ENCODE assay signal across 8 cellular contexts in the genomic region with DNA sequence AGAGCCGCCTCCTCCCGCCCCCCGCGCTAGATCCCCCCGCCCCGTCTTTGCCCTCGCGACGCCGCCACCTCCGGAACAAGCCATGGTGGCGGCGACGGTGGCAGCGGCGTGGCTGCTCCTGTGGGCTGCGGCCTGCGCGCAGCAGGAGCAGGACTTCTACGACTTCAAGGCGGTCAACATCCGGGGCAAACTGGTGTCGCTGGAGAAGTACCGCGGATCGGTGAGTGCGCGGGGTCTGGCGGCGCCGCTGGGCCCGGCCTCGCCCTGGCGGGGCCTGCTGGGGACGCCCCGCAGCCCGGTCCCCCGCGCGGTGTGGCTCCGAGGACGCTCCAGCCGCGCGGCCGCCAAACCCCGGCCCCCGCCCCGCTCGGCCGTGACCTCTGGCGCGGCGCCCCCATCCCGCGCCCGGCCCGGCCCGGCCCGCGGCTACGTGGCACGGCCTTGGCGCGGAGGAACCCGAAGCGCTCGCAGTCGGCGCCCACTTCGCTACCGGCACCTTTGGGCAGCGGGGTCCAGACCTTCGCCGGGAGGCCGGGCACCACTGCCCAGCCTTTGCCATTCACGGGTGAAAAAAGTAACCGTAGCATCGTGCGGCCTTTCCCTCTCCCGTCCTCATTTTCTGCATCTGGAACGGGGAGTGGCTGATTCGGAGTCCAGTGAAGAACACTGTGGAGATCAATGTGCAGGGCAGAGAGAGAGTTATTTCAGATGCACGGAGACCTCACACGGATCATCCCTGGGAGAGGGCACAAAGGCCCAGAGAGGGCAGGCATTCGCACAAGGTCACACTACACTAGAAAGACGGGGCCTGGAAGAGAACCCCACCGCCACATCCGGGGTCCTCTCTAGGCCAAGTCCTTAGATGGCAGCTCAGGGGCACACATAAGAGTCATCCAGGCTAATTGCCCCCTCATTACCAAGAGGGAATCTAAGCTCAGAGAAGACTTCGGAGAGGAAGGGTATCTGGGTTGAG. TPM values are rescaled to one million over a fixed set of nuclear protein-coding genes. Genes with fewer than 3 reads are reported as not detected.
DNase-seq lines count a peak whose midpoint lies in the region; ATAC-seq and TF ChIP-seq lines count a peak whose summit lies in the region.

Gene GPX7 (plus strand): TSS at position 44 of the 973 bp plus-strand sequence. CDS start 39 bp downstream, at position 83.

- in situ Hi-C loops in transverse colon (cut with MboI; ENCODE audit: low pct_ligation_motif_present in 1 of 4, low pct_unique_long_range_greater_than_20kb in 1 of 4, low sequenced_read_pairs in 3 of 4): no loop called here

- intact Hi-C loops in left ventricle myocardium superior (cut with micrococcal nuclease): no loop called here
- intact Hi-C loops in prostate gland (cut with DNase I): loop anchor here (10.0 kb wide), 1 partner anchor 48 kb away; the partner anchor contains the start of gene TUT4
- intact Hi-C loops in transverse colon (cut with DNase I; ENCODE audit: low total_unique reads): no loop called here

- DNase-seq in DMS153 treated with DMSO at 0.1 percent for 48 hours (lab: John Stamatoyannopoulos, UW; ENCODE audit: unreplicated experiment): peak; percentile 9
- DNase-seq in DMS153 (lab: John Stamatoyannopoulos, UW): no peak
- peak; percentile 89 for DNase-seq in SK-N-SH
- peak; percentile 59 for DNase-seq in activated naive CD8-positive, alpha-beta T cell treated with anti-CD3 and anti-CD28 coated beads, Interleukin-2, amount 50 U/mL, for 24 hours
- peak; percentile 62 for DNase-seq in left ventricle myocardium superior
- DNase-seq in prostate gland (ENCODE audit: low spot score): peak; percentile 19
- peak; percentile 42 for DNase-seq in transverse colon

- TF ChIP-seq EP300 in SK-N-SH (IDR thresholded peaks at IDR 0.05; ENCODE audit: borderline replicate concordance in 1 of 2, low read depth in 1 of 2, low read length in 1 of 2) (no peak), transverse colon (IDR thresholded peaks at IDR 0.05; ENCODE audit: low read depth) (no peak)

- H3K9me3 Mint-ChIP-seq in activated naive CD8-positive, alpha-beta T cell treated with anti-CD3 and anti-CD28 coated beads, Interleukin-2, amount 50 U/mL, for 24 hours: no peaks in the 10 kb centered on the region

- H2AFZ ChIP-seq in SK-N-SH (ENCODE audit: low read depth): peak within 1 kb of the TSS; percentile 85

- CTCF ChIA-PET in SK-N-SH (lab: Yijun Ruan, JAX): no interaction called here

- WGBS in SK-N-SH (ENCODE audit: low lambda C conversion rate): 47% methylated on average over 28 of the region's 90 CpGs
- WGBS in prostate gland: 10% methylated on average over 42 of the region's 90 CpGs
- 0 to 20% methylated on average over 10 to 36 of the region's 90 CpGs for WGBS in transverse colon (ENCODE audit: low coverage in 1 of 2), 2 donors

- ATAC-seq in activated naive CD8-positive, alpha-beta T cell treated with anti-CD3 and anti-CD28 coated beads, Interleukin-2, amount 50 U/mL, for 24 hours: peak; percentile 47
- ATAC-seq in left ventricle myocardium superior (peak; percentile 81), HG03095 (IDR thresholded peaks at IDR 0.05; ENCODE audit: unreplicated experiment) (no peak)

- POLR2A ChIA-PET in SK-N-SH (lab: Yijun Ruan, JAX): interaction anchor here (0.5 to 1.9 kb wide), 2 partner anchors 15 to 49 kb away, joined by 3 to 12 read pairs; partner anchors contain the start of gene TUT4

- no peak within 1 kb of the TSS for H3K4me2 ChIP-seq in SK-N-SH

- TF ChIP-seq POLR2A in prostate gland (IDR thresholded peaks at IDR 0.05) (no peak), transverse colon (IDR thresholded peaks at IDR 0.05) (no peak)

- peaks cover 29% of the 10 kb centered on the region for H3K4me1 Mint-ChIP-seq in activated naive CD8-positive, alpha-beta T cell treated with anti-CD3 and anti-CD28 coated beads, Interleukin-2, amount 50 U/mL, for 24 hours

- peak within 1 kb of the TSS; percentile 51 for H3K9ac ChIP-seq in SK-N-SH

- H3K27ac Mint-ChIP-seq in activated naive CD8-positive, alpha-beta T cell treated with anti-CD3 and anti-CD28 coated beads, Interleukin-2, amount 50 U/mL, for 24 hours: peak within 1 kb of the TSS; percentile 92

- H3K4me3 Mint-ChIP-seq in activated naive CD8-positive, alpha-beta T cell treated with anti-CD3 and anti-CD28 coated beads, Interleukin-2, amount 50 U/mL, for 24 hours: peak within 1 kb of the TSS; percentile 83

- H3K9me3 ChIP-seq in SK-N-SH: no peaks in the 10 kb centered on the region
- no peaks in the 10 kb centered on the region for H3K9me3 ChIP-seq in prostate gland
- H3K9me3 ChIP-seq in transverse colon: no peaks in the 10 kb centered on the region

- H3K27me3 ChIP-seq in SK-N-SH (ENCODE audit: insufficient read depth): no peaks in the 10 kb centered on the region
- H3K27me3 ChIP-seq in prostate gland (replicated peaks; ENCODE audit: insufficient read depth): no peaks in the 10 kb centered on the region
- peaks cover 4% of the 10 kb centered on the region for H3K27me3 ChIP-seq in transverse colon

- no peaks in the 10 kb centered on the region for H3K9me2 ChIP-seq in SK-N-SH

- H3K79me2 ChIP-seq in SK-N-SH (ENCODE audit: insufficient read depth): no peaks in the 10 kb centered on the region

- H3K36me3 Mint-ChIP-seq in activated naive CD8-positive, alpha-beta T cell treated with anti-CD3 and anti-CD28 coated beads, Interleukin-2, amount 50 U/mL, for 24 hours (ENCODE audit: low read depth): peaks cover 12% of the 10 kb centered on the region

- H3K4me1 ChIP-seq in SK-N-SH (ENCODE audit: control insufficient read depth in 1 of 2, insufficient read depth in 2 of 2, low read depth in 1 of 2, low read length in 1 of 2): peaks cover 0 to 23% of the 10 kb centered on the region in 2 experiments; a peak in 2 of 4 replicates
- peaks cover 8% of the 10 kb centered on the region for H3K4me1 ChIP-seq in prostate gland (replicated peaks)
- peaks cover 12 to 16% (median 15%) of the 10 kb centered on the region in 4 donors for H3K4me1 ChIP-seq in transverse colon

- H3K4me3 ChIP-seq in SK-N-SH (ENCODE audit: low read depth in 2 of 2, low read length in 1 of 2) (peak within 1 kb of the TSS; percentile 9 to 42; a peak in 3 of 4 replicates), prostate gland (peak within 1 kb of the TSS; percentile 47 to 51), transverse colon (peak within 1 kb of the TSS; percentile 38 to 53 (median 46))

- H3K27ac ChIP-seq in SK-N-SH (ENCODE audit: low read depth in 2 of 2, low read length in 1 of 2): peak within 1 kb of the TSS in 1 of 2 experiments; percentile 72; a peak in 2 of 4 replicates
- peak within 1 kb of the TSS; percentile 70 to 79 for H3K27ac ChIP-seq in prostate gland
- H3K27ac ChIP-seq in transverse colon: peak within 1 kb of the TSS; percentile 60 to 71 (median 64)

- TF ChIP-seq RAD21 in SK-N-SH (IDR thresholded peaks at IDR 0.05; ENCODE audit: low read length): no peak

- TF ChIP-seq CTCF in SK-N-SH (IDR thresholded peaks at IDR 0.05): no peak
- no peak for TF ChIP-seq CTCF in prostate gland (IDR thresholded peaks at IDR 0.05)
- no peak for TF ChIP-seq CTCF in transverse colon (IDR thresholded peaks at IDR 0.05)

- no peaks in the 10 kb centered on the region for H3K36me3 ChIP-seq in SK-N-SH (replicated peaks in 1 of 2; ENCODE audit: control insufficient read depth in 1 of 2, insufficient read depth in 2 of 2, low read length in 1 of 2)
- no peaks in the 10 kb centered on the region for H3K36me3 ChIP-seq in prostate gland
- no peaks in the 10 kb centered on the region for H3K36me3 ChIP-seq in transverse colon

- H3K27me3 Mint-ChIP-seq in activated naive CD8-positive, alpha-beta T cell treated with anti-CD3 and anti-CD28 coated beads, Interleukin-2, amount 50 U/mL, for 24 hours: no peaks in the 10 kb centered on the region

- no peaks in the 10 kb centered on the region for H4K20me1 ChIP-seq in SK-N-SH (ENCODE audit: insufficient read depth)

- H3F3A ChIP-seq in SK-N-SH (replicated peaks; ENCODE audit: insufficient read depth): no peaks in the 10 kb centered on the region

TF ChIP-seq in SK-N-SH, 30 proteins besides CTCF, POLR2A, EP300 and RAD21:
- TF ChIP-seq GABPA (IDR thresholded peaks at IDR 0.05; ENCODE audit: low read depth) (no peak), SIN3A (IDR thresholded peaks at IDR 0.05; ENCODE audit: borderline replicate concordance, low read depth, low read length) (no peak), MXI1 (IDR thresholded peaks at IDR 0.05; ENCODE audit: low read depth, low read length) (peak; percentile 27; the same call in 1 of the 2 replicates), YY1 (IDR thresholded peaks at IDR 0.05; ENCODE audit: low read depth) (no peak), GATA2 (CRISPR knock-in tag; IDR thresholded peaks at IDR 0.05) (no peak)
- TF ChIP-seq, protein P1, sequence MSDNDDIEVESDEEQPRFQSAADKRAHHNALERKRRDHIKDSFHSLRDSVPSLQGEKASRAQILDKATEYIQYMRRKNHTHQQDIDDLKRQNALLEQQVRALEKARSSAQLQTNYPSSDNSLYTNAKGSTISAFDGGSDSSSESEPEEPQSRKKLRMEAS (IDR thresholded peaks at IDR 0.05; ENCODE audit: low read depth): no peak

RNA-seq across cellular contexts. Expression of gene GPX7, which starts in this region (rescaled TPM):
- 5.7 and 6.2 TPM in 2 replicates for polyA plus RNA-seq in SK-N-SH (2012; rRNA removed)
- 4.4 and 6.3 TPM in 2 replicates for polyA plus RNA-seq in SK-N-SH (2012; cell fraction: cytosol; rRNA removed)
- 2.7 and 2.9 TPM in 2 replicates for polyA plus RNA-seq in SK-N-SH (2012; cell fraction: nucleus; rRNA removed)
- 4.2 TPM for total RNA-seq in left ventricle myocardium superior
- 10 to 100 TPM; 22.7 to 26.3 TPM for total RNA-seq in prostate gland
- total RNA-seq in transverse colon: 10 to 100 TPM in 1 of 4 donors, 1 to 10 TPM in 3; 3.3 to 16.5 (median 5.6) TPM
